Comparison of ENCODE assay signal across 1 cellular context in the genomic region with DNA sequence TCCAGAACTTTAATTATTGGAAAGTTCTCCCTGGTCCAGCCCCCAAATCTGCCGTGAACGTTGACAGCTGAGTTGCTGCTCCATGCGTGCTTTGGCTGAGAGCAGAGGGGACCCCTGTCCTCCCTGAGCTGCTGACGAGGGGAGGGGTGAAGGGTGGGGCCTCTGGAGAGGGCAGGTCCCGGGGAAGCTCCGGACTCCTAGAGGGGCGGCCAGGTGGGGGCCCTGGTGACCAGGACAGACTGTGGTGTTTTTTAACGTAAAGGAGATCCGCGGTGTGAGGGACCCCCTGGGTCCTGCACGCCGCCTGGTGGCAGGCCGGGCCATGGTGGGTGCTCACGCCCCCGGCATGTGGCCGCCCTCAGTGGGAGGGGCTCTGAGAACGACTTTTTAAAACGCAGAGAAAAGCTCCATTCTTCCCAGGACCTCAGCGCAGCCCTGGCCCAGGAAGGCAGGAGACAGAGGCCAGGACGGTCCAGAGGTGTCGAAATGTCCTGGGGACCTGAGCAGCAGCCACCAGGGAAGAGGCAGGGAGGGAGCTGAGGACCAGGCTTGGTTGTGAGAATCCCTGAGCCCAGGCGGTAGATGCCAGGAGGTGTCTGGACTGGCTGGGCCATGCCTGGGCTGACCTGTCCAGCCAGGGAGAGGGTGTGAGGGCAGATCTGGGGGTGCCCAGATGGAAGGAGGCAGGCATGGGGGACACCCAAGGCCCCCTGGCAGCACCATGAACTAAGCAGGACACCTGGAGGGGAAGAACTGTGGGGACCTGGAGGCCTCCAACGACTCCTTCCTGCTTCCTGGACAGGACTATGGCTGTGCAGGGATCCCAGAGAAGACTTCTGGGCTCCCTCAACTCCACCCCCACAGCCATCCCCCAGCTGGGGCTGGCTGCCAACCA.
TF ChIP-seq lines count a peak whose summit lies in the region.

A gene (plus strand): TSS at position 410 of the 895 bp plus-strand sequence. CDS start 397 bp downstream, at position 807.

TF ChIP-seq in K562, 482 proteins besides CTCF, POLR2A, EP300 and RAD21 (continued from another document and continues in another):
- no peak for TF ChIP-seq ZNF134 (CRISPR knock-in tag; conservative IDR thresholded peaks at IDR 0.05)
- TF ChIP-seq, protein P1, sequence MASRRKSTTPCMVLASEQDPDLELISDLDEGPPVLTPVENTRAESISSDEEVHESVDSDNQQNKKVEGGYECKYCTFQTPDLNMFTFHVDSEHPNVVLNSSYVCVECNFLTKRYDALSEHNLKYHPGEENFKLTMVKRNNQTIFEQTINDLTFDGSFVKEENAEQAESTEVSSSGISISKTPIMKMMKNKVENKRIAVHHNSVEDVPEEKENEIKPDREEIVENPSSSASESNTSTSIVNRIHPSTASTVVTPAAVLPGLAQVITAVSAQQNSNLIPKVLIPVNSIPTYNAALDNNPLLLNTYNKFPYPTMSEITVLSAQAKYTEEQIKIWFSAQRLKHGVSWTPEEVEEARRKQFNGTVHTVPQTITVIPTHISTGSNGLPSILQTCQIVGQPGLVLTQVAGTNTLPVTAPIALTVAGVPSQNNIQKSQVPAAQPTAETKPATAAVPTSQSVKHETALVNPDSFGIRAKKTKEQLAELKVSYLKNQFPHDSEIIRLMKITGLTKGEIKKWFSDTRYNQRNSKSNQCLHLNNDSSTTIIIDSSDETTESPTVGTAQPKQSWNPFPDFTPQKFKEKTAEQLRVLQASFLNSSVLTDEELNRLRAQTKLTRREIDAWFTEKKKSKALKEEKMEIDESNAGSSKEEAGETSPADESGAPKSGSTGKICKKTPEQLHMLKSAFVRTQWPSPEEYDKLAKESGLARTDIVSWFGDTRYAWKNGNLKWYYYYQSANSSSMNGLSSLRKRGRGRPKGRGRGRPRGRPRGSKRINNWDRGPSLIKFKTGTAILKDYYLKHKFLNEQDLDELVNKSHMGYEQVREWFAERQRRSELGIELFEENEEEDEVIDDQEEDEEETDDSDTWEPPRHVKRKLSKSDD (conservative IDR thresholded peaks at IDR 0.05; ENCODE audit: low read length), result no peak
- peak; percentile 24 to 79; a peak in 3 of 4 replicates for TF ChIP-seq MAZ (CRISPR knock-in tag; conservative IDR thresholded peaks at IDR 0.05 in 1 of 2, IDR thresholded peaks at IDR 0.05 in 1 of 2)
- TF ChIP-seq, protein P2, sequence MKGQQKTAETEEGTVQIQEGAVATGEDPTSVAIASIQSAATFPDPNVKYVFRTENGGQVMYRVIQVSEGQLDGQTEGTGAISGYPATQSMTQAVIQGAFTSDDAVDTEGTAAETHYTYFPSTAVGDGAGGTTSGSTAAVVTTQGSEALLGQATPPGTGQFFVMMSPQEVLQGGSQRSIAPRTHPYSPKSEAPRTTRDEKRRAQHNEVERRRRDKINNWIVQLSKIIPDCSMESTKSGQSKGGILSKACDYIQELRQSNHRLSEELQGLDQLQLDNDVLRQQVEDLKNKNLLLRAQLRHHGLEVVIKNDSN (CRISPR knock-in tag; IDR thresholded peaks at IDR 0.05), result 0 out of 2 replicates have a peak, but pooled peaks have one; percentile 15
- no peak for TF ChIP-seq RBM14 (IDR thresholded peaks at IDR 0.05; ENCODE audit: borderline replicate concordance, insufficient read depth, low read depth, low read length)
- TF ChIP-seq ZNF507 (tag; conservative IDR thresholded peaks at IDR 0.05), result no peak
- TF ChIP-seq POLR2AphosphoS2 (IDR thresholded peaks at IDR 0.05; ENCODE audit: low read length), result no peak
- TF ChIP-seq RBM22 (IDR thresholded peaks at IDR 0.05; ENCODE audit: low read depth, low read length, poor library complexity, severe bottlenecking), result peak; percentile 17
- peak; percentile 87 for TF ChIP-seq EGR1 (conservative IDR thresholded peaks at IDR 0.05)
- peak; percentile 44 for TF ChIP-seq MTA3 (IDR thresholded peaks at IDR 0.05; ENCODE audit: borderline replicate concordance)
- peak; percentile 30 for TF ChIP-seq CCNT2 (IDR thresholded peaks at IDR 0.05; ENCODE audit: borderline replicate concordance, extremely low read depth, insufficient read length, low read depth, low read length)
- TF ChIP-seq, protein P3, sequence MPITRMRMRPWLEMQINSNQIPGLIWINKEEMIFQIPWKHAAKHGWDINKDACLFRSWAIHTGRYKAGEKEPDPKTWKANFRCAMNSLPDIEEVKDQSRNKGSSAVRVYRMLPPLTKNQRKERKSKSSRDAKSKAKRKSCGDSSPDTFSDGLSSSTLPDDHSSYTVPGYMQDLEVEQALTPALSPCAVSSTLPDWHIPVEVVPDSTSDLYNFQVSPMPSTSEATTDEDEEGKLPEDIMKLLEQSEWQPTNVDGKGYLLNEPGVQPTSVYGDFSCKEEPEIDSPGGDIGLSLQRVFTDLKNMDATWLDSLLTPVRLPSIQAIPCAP (CRISPR knock-in tag; IDR thresholded peaks at IDR 0.05; ENCODE audit: borderline replicate concordance), result no peak
- no peak for TF ChIP-seq PCBP2 (IDR thresholded peaks at IDR 0.05; ENCODE audit: low read depth, low read length, poor library complexity, severe bottlenecking)
- peak in 1 of 2 experiments; percentile 34; a peak in 1 of 4 replicates for TF ChIP-seq HDAC1 (IDR thresholded peaks at IDR 0.05)
- no peak for TF ChIP-seq PYGO2 (tag; IDR thresholded peaks at IDR 0.05)
- TF ChIP-seq, protein P4, sequence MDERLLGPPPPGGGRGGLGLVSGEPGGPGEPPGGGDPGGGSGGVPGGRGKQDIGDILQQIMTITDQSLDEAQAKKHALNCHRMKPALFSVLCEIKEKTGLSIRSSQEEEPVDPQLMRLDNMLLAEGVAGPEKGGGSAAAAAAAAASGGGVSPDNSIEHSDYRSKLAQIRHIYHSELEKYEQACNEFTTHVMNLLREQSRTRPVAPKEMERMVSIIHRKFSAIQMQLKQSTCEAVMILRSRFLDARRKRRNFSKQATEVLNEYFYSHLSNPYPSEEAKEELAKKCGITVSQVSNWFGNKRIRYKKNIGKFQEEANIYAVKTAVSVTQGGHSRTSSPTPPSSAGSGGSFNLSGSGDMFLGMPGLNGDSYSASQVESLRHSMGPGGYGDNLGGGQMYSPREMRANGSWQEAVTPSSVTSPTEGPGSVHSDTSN (CRISPR knock-in tag; IDR thresholded peaks at IDR 0.05; ENCODE audit: low read depth), result no peak
- TF ChIP-seq, protein P4 (tag; conservative IDR thresholded peaks at IDR 0.05; ENCODE audit: low read depth), result no peak
- TF ChIP-seq MYC (IDR thresholded peaks at IDR 0.05; ENCODE audit: low read depth, low read length), result peak; percentile 80
- no peak for TF ChIP-seq MYC (CRISPR knock-in tag; IDR thresholded peaks at IDR 0.05; ENCODE audit: borderline replicate concordance, low read depth)
- TF ChIP-seq ZNF197 (CRISPR knock-in tag; IDR thresholded peaks at IDR 0.05; ENCODE audit: low read depth), result no peak
- TF ChIP-seq, protein P5, sequence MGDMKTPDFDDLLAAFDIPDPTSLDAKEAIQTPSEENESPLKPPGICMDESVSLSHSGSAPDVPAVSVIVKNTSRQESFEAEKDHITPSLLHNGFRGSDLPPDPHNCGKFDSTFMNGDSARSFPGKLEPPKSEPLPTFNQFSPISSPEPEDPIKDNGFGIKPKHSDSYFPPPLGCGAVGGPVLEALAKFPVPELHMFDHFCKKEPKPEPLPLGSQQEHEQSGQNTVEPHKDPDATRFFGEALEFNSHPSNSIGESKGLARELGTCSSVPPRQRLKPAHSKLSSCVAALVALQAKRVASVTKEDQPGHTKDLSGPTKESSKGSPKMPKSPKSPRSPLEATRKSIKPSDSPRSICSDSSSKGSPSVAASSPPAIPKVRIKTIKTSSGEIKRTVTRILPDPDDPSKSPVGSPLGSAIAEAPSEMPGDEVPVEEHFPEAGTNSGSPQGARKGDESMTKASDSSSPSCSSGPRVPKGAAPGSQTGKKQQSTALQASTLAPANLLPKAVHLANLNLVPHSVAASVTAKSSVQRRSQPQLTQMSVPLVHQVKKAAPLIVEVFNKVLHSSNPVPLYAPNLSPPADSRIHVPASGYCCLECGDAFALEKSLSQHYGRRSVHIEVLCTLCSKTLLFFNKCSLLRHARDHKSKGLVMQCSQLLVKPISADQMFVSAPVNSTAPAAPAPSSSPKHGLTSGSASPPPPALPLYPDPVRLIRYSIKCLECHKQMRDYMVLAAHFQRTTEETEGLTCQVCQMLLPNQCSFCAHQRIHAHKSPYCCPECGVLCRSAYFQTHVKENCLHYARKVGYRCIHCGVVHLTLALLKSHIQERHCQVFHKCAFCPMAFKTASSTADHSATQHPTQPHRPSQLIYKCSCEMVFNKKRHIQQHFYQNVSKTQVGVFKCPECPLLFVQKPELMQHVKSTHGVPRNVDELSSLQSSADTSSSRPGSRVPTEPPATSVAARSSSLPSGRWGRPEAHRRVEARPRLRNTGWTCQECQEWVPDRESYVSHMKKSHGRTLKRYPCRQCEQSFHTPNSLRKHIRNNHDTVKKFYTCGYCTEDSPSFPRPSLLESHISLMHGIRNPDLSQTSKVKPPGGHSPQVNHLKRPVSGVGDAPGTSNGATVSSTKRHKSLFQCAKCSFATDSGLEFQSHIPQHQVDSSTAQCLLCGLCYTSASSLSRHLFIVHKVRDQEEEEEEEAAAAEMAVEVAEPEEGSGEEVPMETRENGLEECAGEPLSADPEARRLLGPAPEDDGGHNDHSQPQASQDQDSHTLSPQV (IDR thresholded peaks at IDR 0.05), result no peak
- no peak for TF ChIP-seq ZNF780A (CRISPR knock-in tag; IDR thresholded peaks at IDR 0.05)
- TF ChIP-seq MTF1 (CRISPR knock-in tag; IDR thresholded peaks at IDR 0.05; ENCODE audit: borderline replicate concordance), result no peak
- no peak for TF ChIP-seq MED1 (CRISPR knock-in tag; IDR thresholded peaks at IDR 0.05; ENCODE audit: borderline replicate concordance)
- TF ChIP-seq NFYB (IDR thresholded peaks at IDR 0.05; ENCODE audit: extremely low read depth, insufficient read length), result no peak
- TF ChIP-seq, protein P6, sequence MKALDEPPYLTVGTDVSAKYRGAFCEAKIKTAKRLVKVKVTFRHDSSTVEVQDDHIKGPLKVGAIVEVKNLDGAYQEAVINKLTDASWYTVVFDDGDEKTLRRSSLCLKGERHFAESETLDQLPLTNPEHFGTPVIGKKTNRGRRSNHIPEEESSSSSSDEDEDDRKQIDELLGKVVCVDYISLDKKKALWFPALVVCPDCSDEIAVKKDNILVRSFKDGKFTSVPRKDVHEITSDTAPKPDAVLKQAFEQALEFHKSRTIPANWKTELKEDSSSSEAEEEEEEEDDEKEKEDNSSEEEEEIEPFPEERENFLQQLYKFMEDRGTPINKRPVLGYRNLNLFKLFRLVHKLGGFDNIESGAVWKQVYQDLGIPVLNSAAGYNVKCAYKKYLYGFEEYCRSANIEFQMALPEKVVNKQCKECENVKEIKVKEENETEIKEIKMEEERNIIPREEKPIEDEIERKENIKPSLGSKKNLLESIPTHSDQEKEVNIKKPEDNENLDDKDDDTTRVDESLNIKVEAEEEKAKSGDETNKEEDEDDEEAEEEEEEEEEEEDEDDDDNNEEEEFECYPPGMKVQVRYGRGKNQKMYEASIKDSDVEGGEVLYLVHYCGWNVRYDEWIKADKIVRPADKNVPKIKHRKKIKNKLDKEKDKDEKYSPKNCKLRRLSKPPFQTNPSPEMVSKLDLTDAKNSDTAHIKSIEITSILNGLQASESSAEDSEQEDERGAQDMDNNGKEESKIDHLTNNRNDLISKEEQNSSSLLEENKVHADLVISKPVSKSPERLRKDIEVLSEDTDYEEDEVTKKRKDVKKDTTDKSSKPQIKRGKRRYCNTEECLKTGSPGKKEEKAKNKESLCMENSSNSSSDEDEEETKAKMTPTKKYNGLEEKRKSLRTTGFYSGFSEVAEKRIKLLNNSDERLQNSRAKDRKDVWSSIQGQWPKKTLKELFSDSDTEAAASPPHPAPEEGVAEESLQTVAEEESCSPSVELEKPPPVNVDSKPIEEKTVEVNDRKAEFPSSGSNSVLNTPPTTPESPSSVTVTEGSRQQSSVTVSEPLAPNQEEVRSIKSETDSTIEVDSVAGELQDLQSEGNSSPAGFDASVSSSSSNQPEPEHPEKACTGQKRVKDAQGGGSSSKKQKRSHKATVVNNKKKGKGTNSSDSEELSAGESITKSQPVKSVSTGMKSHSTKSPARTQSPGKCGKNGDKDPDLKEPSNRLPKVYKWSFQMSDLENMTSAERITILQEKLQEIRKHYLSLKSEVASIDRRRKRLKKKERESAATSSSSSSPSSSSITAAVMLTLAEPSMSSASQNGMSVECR (CRISPR knock-in tag; IDR thresholded peaks at IDR 0.05), result no peak
- TF ChIP-seq, protein P7, sequence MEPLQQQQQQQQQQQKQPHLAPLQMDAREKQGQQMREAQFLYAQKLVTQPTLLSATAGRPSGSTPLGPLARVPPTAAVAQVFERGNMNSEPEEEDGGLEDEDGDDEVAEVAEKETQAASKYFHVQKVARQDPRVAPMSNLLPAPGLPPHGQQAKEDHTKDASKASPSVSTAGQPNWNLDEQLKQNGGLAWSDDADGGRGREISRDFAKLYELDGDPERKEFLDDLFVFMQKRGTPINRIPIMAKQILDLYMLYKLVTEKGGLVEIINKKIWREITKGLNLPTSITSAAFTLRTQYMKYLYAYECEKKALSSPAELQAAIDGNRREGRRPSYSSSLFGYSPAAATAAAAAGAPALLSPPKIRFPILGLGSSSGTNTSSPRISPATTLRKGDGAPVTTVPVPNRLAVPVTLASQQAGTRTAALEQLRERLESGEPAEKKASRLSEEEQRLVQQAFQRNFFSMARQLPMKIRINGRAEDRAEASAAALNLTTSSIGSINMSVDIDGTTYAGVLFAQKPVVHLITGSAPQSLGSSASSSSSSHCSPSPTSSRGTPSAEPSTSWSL (CRISPR knock-in tag; IDR thresholded peaks at IDR 0.05; ENCODE audit: borderline replicate concordance), result no peak
- TF ChIP-seq NFATC3 (IDR thresholded peaks at IDR 0.05), result no peak
- no peak for TF ChIP-seq SLC30A9 (CRISPR knock-in tag; IDR thresholded peaks at IDR 0.05)
- TF ChIP-seq, protein P8, sequence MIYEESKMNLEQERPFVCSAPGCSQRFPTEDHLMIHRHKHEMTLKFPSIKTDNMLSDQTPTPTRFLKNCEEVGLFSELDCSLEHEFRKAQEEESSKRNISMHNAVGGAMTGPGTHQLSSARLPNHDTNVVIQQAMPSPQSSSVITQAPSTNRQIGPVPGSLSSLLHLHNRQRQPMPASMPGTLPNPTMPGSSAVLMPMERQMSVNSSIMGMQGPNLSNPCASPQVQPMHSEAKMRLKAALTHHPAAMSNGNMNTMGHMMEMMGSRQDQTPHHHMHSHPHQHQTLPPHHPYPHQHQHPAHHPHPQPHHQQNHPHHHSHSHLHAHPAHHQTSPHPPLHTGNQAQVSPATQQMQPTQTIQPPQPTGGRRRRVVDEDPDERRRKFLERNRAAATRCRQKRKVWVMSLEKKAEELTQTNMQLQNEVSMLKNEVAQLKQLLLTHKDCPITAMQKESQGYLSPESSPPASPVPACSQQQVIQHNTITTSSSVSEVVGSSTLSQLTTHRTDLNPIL (CRISPR knock-in tag; IDR thresholded peaks at IDR 0.05), result no peak
- TF ChIP-seq PHB (CRISPR knock-in tag; IDR thresholded peaks at IDR 0.05), result no peak
- TF ChIP-seq ZNF583 (CRISPR knock-in tag; IDR thresholded peaks at IDR 0.05), result no peak
- no peak for TF ChIP-seq KAT2B (IDR thresholded peaks at IDR 0.05; ENCODE audit: low read depth, low read length)
- TF ChIP-seq YY1 (IDR thresholded peaks at IDR 0.05; ENCODE audit: borderline replicate concordance in 1 of 3, control insufficient read depth in 1 of 3, extremely low read depth in 1 of 3, insufficient read depth in 3 of 3, insufficient read length in 1 of 3, insufficient replicate concordance in 2 of 3, low read depth in 1 of 3, low read length in 2 of 3), result peak in 1 of 3 experiments; percentile 37
- no peak for TF ChIP-seq KLF16 (IDR thresholded peaks at IDR 0.05)
- no peak for TF ChIP-seq ZNF133 (CRISPR knock-in tag; IDR thresholded peaks at IDR 0.05)
- no peak for TF ChIP-seq CEBPG (CRISPR knock-in tag; IDR thresholded peaks at IDR 0.05)
- no peak for TF ChIP-seq CEBPG (tag; conservative IDR thresholded peaks at IDR 0.05 in 1 of 2, IDR thresholded peaks at IDR 0.05 in 1 of 2)
